ENCODE assay signal across 14 cellular contexts in the genomic region with DNA sequence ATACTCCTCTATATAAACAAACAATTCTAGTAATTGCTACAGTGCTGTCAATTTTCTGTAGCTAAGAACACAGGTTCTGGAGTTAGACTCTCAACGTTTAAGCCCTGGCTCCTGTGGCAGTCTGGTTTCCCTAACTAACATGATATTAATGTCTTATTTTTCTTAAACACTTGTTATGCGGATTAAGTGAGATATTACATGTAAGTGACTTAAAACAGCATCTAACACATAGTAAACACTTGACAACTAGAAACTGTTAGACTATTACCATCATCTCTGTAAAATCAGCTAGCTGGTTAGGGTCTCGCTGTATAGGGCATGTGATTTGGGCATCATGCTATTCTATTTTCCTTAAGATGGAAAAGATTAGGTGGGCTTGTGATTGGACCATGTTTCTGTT.
"Had no signal": no experiment of that assay in that cellular context is flagged by ENCODE, and none has a peak within 500 bp of the region (broad histone marks: within the 10 kb centered on the region; RNA-seq: fewer than 3 reads in every experiment).

No MANE protein-coding gene starts in this region.

- H3K27ac ChIP-seq: foreskin keratinocyte, lower lobe of right lung, ovary, tibial nerve had no signal

- H3K4me3 ChIP-seq: lower lobe of right lung, ovary, tibial nerve had no signal

- H3K27ac Mint-ChIP-seq: activated naive CD8-positive, alpha-beta T cell treated with anti-CD3 and anti-CD28 coated beads for 36 hours; activated T-helper 1 cell treated with anti-CD3 and anti-CD28 coated beads, Interleukin-12 subunit alpha, Interleukin-12 subunit beta, Interleukin-2, Interleukin-4 antibody, amounts not matched to agents 30 ng/mL and 10 ng/mL and 1 ng/mL, durations not matched to agents 14 hours and 24 hours and 36 hours; stimulated activated memory B cell treated with anti-CD40 and anti-IgM and Interleukin-4, amounts not matched to agents 10 μg/mL and 1 μg/mL and 100 μg/mL, for 72 hours; T-helper 2 cell treated with Interferon-gamma antibody and Interleukin-4, amounts not matched to agents 5 μg/mL and 100 μg/mL, for 36 hours had no signal

- H3K4me3 Mint-ChIP-seq: activated naive CD8-positive, alpha-beta T cell treated with anti-CD3 and anti-CD28 coated beads for 36 hours; stimulated activated memory B cell treated with anti-CD40 and anti-IgM and Interleukin-4, amounts not matched to agents 10 μg/mL and 1 μg/mL and 100 μg/mL, for 72 hours had no signal

- DNase-seq: activated naive CD8-positive, alpha-beta T cell treated with anti-CD3 and anti-CD28 coated beads for 36 hours; amygdala; cerebellar nuclear complex; effector CD8-positive, alpha-beta T cell; foreskin keratinocyte; left colon; lower lobe of right lung; midbrain; ovary; stimulated activated CD4-positive, alpha-beta T cell treated with anti-CD3 and anti-CD28 coated beads, Interleukin-2, amount 100 ng/mL, for 48 hours had no signal

- H3K27me3 ChIP-seq: foreskin keratinocyte, ovary, tibial nerve had no signal

- H3K9me3 ChIP-seq: lower lobe of right lung, ovary had no signal

- H3K36me3 ChIP-seq: lower lobe of right lung, ovary, tibial nerve had no signal

- ATAC-seq: foreskin keratinocyte; left colon; lower lobe of right lung; stimulated activated memory B cell treated with anti-CD40 and anti-IgM and Interleukin-4, amounts not matched to agents 10 μg/mL and 1 μg/mL and 100 μg/mL, for 72 hours had no signal
